1 cellular context compared by ENCODE assay signal in genomic region chr11:64887757-64888405, GRCh38.
A peak's percentile ranks its signal among the peaks of the same experiment; 100 is the strongest.
TF ChIP-seq lines count a peak whose summit lies in the region.

No MANE protein-coding gene starts in this region.

TF ChIP-seq in K562, 482 proteins besides CTCF, POLR2A, EP300 and RAD21 (continues in another document):
- TF ChIP-seq CBX2 (IDR thresholded peaks at IDR 0.05; ENCODE audit: insufficient read depth, low read length, poor library complexity, severe bottlenecking) (no peak), PATZ1 (CRISPR knock-in tag; IDR thresholded peaks at IDR 0.05; ENCODE audit: borderline replicate concordance) (no peak), RBFOX2 (IDR thresholded peaks at IDR 0.05; ENCODE audit: low read depth, low read length) (peak; percentile 82), ETV5 (CRISPR knock-in tag; IDR thresholded peaks at IDR 0.05; ENCODE audit: low read depth) (peak; percentile 68), KDM5B (IDR thresholded peaks at IDR 0.05; ENCODE audit: insufficient replicate concordance, low read depth, low read length) (peak; percentile 54), NRF1 (conservative IDR thresholded peaks at IDR 0.05 in 1 of 2, IDR thresholded peaks at IDR 0.05 in 1 of 2) (peak; percentile 21 to 47; a peak in 2 of 4 replicates), GTF2E2 (tag; IDR thresholded peaks at IDR 0.05) (no peak), BACH1 (tag; IDR thresholded peaks at IDR 0.05) (no peak), EP400 (IDR thresholded peaks at IDR 0.05) (peak; percentile 62), ZNF512 (tag; IDR thresholded peaks at IDR 0.05) (no peak), ZNF830 (CRISPR knock-in tag; IDR thresholded peaks at IDR 0.05) (0 out of 2 replicates have a peak, but pooled peaks have one; percentile 34), TAF15 (IDR thresholded peaks at IDR 0.05; ENCODE audit: low read depth, low read length) (no peak), IFI16 (CRISPR knock-in tag; IDR thresholded peaks at IDR 0.05) (no peak), CHD7 (IDR thresholded peaks at IDR 0.05; ENCODE audit: low read depth, low read length) (no peak), STAT5A (IDR thresholded peaks at IDR 0.05; ENCODE audit: borderline replicate concordance, low read length) (no peak), PPARD (CRISPR knock-in tag; IDR thresholded peaks at IDR 0.05) (no peak), SIN3A (IDR thresholded peaks at IDR 0.05; ENCODE audit: borderline replicate concordance in 2 of 2, control insufficient read depth in 1 of 2, low read depth in 2 of 2, low read length in 2 of 2) (peak in 1 of 2 experiments; percentile 32; a peak in 1 of 4 replicates), E2F8 (IDR thresholded peaks at IDR 0.05; ENCODE audit: low read depth, partially characterized antibody) (no peak), ZFX (CRISPR knock-in tag; IDR thresholded peaks at IDR 0.05) (peak; percentile 84), THRA (IDR thresholded peaks at IDR 0.05) (no peak), SP2 (IDR thresholded peaks at IDR 0.05; ENCODE audit: extremely low read depth, low read depth, low read length, poor library complexity, severe bottlenecking) (no peak), OTX1 (CRISPR knock-in tag; IDR thresholded peaks at IDR 0.05) (peak; percentile 84; the same call in 1 of the 2 replicates), E2F4 (CRISPR knock-in tag; IDR thresholded peaks at IDR 0.05; ENCODE audit: low read depth) (peak; percentile 67; the same call in 1 of the 2 replicates), ZNF174 (CRISPR knock-in tag; IDR thresholded peaks at IDR 0.05) (no peak), BHLHE40 (IDR thresholded peaks at IDR 0.05; ENCODE audit: low read length) (no peak), TGIF2 (CRISPR knock-in tag; IDR thresholded peaks at IDR 0.05) (no peak), ZNF41 (CRISPR knock-in tag; conservative IDR thresholded peaks at IDR 0.05) (no peak), ZC3H8 (IDR thresholded peaks at IDR 0.05) (no peak), HES1 (IDR thresholded peaks at IDR 0.05; ENCODE audit: low read depth) (no peak), POLR3A (IDR thresholded peaks at IDR 0.05; ENCODE audit: borderline replicate concordance, extremely low read depth, insufficient read depth, insufficient read length) (no peak), ZNF280A (IDR thresholded peaks at IDR 0.05; ENCODE audit: low read depth, partially characterized antibody) (no peak), ZBTB2 (IDR thresholded peaks at IDR 0.05) (0 out of 2 replicates have a peak, but pooled peaks have one; percentile 18), MCM3 (IDR thresholded peaks at IDR 0.05) (no peak)
